In the genomic region with DNA sequence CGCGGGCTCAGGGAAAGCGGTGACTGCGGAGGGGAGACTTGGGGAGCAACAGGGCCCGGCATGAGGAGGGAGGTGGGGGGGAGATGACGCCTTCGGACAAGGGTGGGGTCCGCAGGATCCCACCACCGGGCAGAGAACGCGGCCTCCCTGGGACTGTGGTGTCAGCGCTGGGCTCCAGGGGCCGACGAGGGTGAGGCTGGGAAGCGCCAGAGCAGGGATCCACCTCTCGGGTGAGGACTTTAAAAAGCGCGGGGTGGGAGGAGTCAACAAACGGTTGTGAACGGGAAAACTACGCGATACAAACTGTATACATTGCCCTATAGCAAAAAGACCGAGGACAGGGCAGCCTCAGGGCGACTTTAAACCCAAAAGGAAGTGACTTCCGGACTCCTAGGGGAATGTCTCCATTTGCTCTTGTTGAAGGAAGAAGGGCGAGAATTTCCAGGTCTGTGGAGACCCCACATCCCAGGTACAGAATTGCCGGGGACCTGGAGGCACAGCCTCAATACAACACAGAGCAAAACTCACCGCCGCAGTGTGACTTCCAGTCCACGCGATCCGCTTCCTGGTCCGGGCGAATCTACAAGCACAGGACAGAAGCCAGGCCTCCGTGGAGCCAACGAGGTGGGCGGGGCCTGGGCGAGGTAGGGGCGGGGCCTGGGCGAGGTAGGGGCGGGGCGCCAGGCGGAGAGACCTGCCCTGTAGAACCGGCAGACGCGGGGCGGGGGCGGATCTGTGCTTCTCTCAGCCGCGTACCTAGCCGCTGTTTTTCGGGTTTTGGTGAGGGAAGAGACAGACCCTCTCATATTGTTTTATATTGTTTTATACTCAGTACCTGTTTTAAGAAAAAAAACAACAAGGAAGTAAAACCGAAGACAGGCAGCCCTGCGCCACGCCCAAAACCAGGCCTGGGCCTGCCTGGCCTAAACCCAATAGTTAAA, we compare ENCODE assay signal across 1 cellular context.
TF ChIP-seq lines count a peak whose summit lies in the region.

TSS of gene ZNF888 (minus strand) at position 588 of the 941 bp plus-strand sequence. CDS start 5,555 bp downstream, outside the sequence.

TF ChIP-seq in GM12878, 131 proteins besides CTCF, POLR2A, EP300 and RAD21 (continued from another document):
- TF ChIP-seq, protein P1, sequence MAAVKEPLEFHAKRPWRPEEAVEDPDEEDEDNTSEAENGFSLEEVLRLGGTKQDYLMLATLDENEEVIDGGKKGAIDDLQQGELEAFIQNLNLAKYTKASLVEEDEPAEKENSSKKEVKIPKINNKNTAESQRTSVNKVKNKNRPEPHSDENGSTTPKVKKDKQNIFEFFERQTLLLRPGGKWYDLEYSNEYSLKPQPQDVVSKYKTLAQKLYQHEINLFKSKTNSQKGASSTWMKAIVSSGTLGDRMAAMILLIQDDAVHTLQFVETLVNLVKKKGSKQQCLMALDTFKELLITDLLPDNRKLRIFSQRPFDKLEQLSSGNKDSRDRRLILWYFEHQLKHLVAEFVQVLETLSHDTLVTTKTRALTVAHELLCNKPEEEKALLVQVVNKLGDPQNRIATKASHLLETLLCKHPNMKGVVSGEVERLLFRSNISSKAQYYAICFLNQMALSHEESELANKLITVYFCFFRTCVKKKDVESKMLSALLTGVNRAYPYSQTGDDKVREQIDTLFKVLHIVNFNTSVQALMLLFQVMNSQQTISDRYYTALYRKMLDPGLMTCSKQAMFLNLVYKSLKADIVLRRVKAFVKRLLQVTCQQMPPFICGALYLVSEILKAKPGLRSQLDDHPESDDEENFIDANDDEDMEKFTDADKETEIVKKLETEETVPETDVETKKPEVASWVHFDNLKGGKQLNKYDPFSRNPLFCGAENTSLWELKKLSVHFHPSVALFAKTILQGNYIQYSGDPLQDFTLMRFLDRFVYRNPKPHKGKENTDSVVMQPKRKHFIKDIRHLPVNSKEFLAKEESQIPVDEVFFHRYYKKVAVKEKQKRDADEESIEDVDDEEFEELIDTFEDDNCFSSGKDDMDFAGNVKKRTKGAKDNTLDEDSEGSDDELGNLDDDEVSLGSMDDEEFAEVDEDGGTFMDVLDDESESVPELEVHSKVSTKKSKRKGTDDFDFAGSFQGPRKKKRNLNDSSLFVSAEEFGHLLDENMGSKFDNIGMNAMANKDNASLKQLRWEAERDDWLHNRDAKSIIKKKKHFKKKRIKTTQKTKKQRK (IDR thresholded peaks at IDR 0.05; ENCODE audit: low read depth, low read length) = no peak
- TF ChIP-seq NBN (IDR thresholded peaks at IDR 0.05) (peak; percentile 77; the same call in 1 of the 2 replicates), IRF4 (IDR thresholded peaks at IDR 0.05; ENCODE audit: low read depth, low read length) (no peak), KDM1A (IDR thresholded peaks at IDR 0.05; ENCODE audit: borderline replicate concordance) (no peak), SUPT20H (IDR thresholded peaks at IDR 0.05; ENCODE audit: borderline replicate concordance, control insufficient read depth, low read depth, low read length) (no peak), BRCA1 (IDR thresholded peaks at IDR 0.05; ENCODE audit: low read depth, low read length) (no peak), ZBTB4 (CRISPR knock-in tag; IDR thresholded peaks at IDR 0.05) (no peak), TBL1XR1 (IDR thresholded peaks at IDR 0.05; ENCODE audit: low read depth, low read length) (no peak), SPI1 (IDR thresholded peaks at IDR 0.05; ENCODE audit: borderline replicate concordance, insufficient read depth, low read depth, low read length) (no peak), EED (IDR thresholded peaks at IDR 0.05; ENCODE audit: low read depth) (no peak), PAX8 (IDR thresholded peaks at IDR 0.05) (no peak), NFIC (IDR thresholded peaks at IDR 0.05; ENCODE audit: low read depth, low read length) (no peak), KAT2A (conservative IDR thresholded peaks at IDR 0.05; ENCODE audit: control insufficient read depth, low read depth, low read length) (no peak), SUZ12 (IDR thresholded peaks at IDR 0.05; ENCODE audit: unreplicated experiment) (no peak), MYB (IDR thresholded peaks at IDR 0.05; ENCODE audit: borderline replicate concordance, low read depth, low read length) (no peak), ETV6 (conservative IDR thresholded peaks at IDR 0.05 in 1 of 2, IDR thresholded peaks at IDR 0.05 in 1 of 2; ENCODE audit: borderline replicate concordance in 1 of 2, low read depth in 1 of 2) (peak in 1 of 2 experiments; percentile 24; a peak in 1 of 4 replicates), NR2F1 (conservative IDR thresholded peaks at IDR 0.05) (no peak), CHD1 (IDR thresholded peaks at IDR 0.05; ENCODE audit: low read depth, low read length) (no peak), POLR2AphosphoS5 (IDR thresholded peaks at IDR 0.05; ENCODE audit: low read length) (peak; percentile 85), MEF2B (IDR thresholded peaks at IDR 0.05; ENCODE audit: partially characterized antibody, poor library complexity, severe bottlenecking) (no peak), SMC3 (IDR thresholded peaks at IDR 0.05; ENCODE audit: borderline replicate concordance, low read length) (no peak; the same call in 1 of the 2 replicates), BHLHE40 (IDR thresholded peaks at IDR 0.05; ENCODE audit: borderline replicate concordance in 1 of 2, low read depth in 2 of 2, low read length in 1 of 2) (no peak), USF2 (IDR thresholded peaks at IDR 0.05; ENCODE audit: borderline replicate concordance, low read depth, low read length) (no peak), NR2C1 (IDR thresholded peaks at IDR 0.05) (no peak), ZSCAN29 (IDR thresholded peaks at IDR 0.05) (no peak)
- TF ChIP-seq, protein P2, sequence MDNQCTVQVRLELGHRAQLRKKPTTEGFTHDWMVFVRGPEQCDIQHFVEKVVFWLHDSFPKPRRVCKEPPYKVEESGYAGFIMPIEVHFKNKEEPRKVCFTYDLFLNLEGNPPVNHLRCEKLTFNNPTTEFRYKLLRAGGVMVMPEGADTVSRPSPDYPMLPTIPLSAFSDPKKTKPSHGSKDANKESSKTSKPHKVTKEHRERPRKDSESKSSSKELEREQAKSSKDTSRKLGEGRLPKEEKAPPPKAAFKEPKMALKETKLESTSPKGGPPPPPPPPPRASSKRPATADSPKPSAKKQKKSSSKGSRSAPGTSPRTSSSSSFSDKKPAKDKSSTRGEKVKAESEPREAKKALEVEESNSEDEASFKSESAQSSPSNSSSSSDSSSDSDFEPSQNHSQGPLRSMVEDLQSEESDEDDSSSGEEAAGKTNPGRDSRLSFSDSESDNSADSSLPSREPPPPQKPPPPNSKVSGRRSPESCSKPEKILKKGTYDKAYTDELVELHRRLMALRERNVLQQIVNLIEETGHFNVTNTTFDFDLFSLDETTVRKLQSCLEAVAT (IDR thresholded peaks at IDR 0.05) = no peak
- TF ChIP-seq, protein P3, sequence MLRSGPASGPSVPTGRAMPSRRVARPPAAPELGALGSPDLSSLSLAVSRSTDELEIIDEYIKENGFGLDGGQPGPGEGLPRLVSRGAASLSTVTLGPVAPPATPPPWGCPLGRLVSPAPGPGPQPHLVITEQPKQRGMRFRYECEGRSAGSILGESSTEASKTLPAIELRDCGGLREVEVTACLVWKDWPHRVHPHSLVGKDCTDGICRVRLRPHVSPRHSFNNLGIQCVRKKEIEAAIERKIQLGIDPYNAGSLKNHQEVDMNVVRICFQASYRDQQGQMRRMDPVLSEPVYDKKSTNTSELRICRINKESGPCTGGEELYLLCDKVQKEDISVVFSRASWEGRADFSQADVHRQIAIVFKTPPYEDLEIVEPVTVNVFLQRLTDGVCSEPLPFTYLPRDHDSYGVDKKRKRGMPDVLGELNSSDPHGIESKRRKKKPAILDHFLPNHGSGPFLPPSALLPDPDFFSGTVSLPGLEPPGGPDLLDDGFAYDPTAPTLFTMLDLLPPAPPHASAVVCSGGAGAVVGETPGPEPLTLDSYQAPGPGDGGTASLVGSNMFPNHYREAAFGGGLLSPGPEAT (IDR thresholded peaks at IDR 0.05; ENCODE audit: low read depth) = peak; percentile 58; the same call in 1 of the 2 replicates
